Comparison of ENCODE assay signal across 37 cellular contexts in genomic region chr7:13090959-13091358, GRCh38.
DNase-seq lines count a peak whose midpoint lies in the region; ATAC-seq, FAIRE-seq and TF ChIP-seq lines count a peak whose summit lies in the region.
"Had no signal": no experiment of that assay in that cellular context is flagged by ENCODE, and none has a peak within 500 bp of the region (broad histone marks: within the 10 kb centered on the region; RNA-seq: fewer than 3 reads in every experiment).

No MANE protein-coding gene starts in this region.

- H3K27ac ChIP-seq in liver (ENCODE audit: low read depth in 1 of 2, low read length in 2 of 2) (no peak overlapping the region), HepG2 (ENCODE audit: extremely low read length, insufficient read depth, low read length) (no peak overlapping the region), right lobe of liver (no peak overlapping the region), neuronal stem cell (replicated peaks; ENCODE audit: low read length) (no peak overlapping the region)
- H3K27ac ChIP-seq: 22Rv1; A549; BLaER1; BLaER1 treated with 17β-estradiol and CSF1 and Interleukin-3, amounts not matched to agents 10 nM and 100 nM; C4-2B had no signal

- H2AK5ac ChIP-seq in neuronal stem cell (ENCODE audit: low read depth, low read length) = no peak overlapping the region

- ATAC-seq in HepG2 (no peak), left lobe of liver (peak; percentile 67), right lobe of liver (peak; percentile 72 to 89 (median 83))
- ATAC-seq in activated CD8-positive, alpha-beta T cell treated with anti-CD3 and anti-CD28 coated beads, Interleukin-2, amount 10 ng/mL, durations not matched to agents 7 days and 5 days = no peak
- ATAC-seq: A549; CD8-positive, alpha-beta T cell had no signal

- H3K36me3 ChIP-seq in liver (ENCODE audit: control insufficient read depth in 4 of 4, insufficient read depth in 3 of 4, low read depth in 1 of 4, low read length in 3 of 4) = no peaks in the 10 kb centered on the region
- no peaks in the 10 kb centered on the region for H3K36me3 ChIP-seq in HepG2 (replicated peaks in 1 of 2; ENCODE audit: control insufficient read depth in 1 of 2, insufficient read depth in 2 of 2, low read length in 2 of 2)
- no peaks in the 10 kb centered on the region for H3K36me3 ChIP-seq in right lobe of liver
- no peaks in the 10 kb centered on the region for H3K36me3 ChIP-seq in neuronal stem cell (replicated peaks in 1 of 2; ENCODE audit: control insufficient read depth in 2 of 2, insufficient read depth in 2 of 2, low read length in 2 of 2)
- H3K36me3 ChIP-seq: BE2C; BLaER1; BLaER1 treated with 17β-estradiol and CSF1 and Interleukin-3, amounts not matched to agents 10 nM and 100 nM had no signal

- no peaks in the 10 kb centered on the region for H3K79me2 ChIP-seq in HepG2 (ENCODE audit: insufficient read depth, low read length)

- H3K9me3 Mint-ChIP-seq in activated CD8-positive, alpha-beta T cell treated with anti-CD3 and anti-CD28 coated beads, Interleukin-2, amount 10 ng/mL, durations not matched to agents 7 days and 5 days (ENCODE audit: insufficient read depth) = no peaks in the 10 kb centered on the region
- H3K9me3 Mint-ChIP-seq: CD4-positive, alpha-beta T cell; CD8-positive, alpha-beta T cell had no signal

- H2AFZ ChIP-seq in HepG2 (ENCODE audit: low read length) (no peak overlapping the region), neuronal stem cell (ENCODE audit: low read length) (no peak overlapping the region)

- no peak for TF ChIP-seq EP300 in HepG2 (IDR thresholded peaks at IDR 0.05; ENCODE audit: low read depth in 2 of 2, low read length in 2 of 2)
- TF ChIP-seq EP300 in HepG2 (CRISPR knock-in tag; IDR thresholded peaks at IDR 0.05; ENCODE audit: borderline replicate concordance) = no peak

- H3K9ac ChIP-seq in liver (ENCODE audit: low read depth in 1 of 2, low read length in 2 of 2) (no peak overlapping the region), HepG2 (ENCODE audit: insufficient read depth, low read depth, low read length) (no peak overlapping the region), neuronal stem cell (ENCODE audit: low read depth, low read length, poor library complexity) (no peak overlapping the region)
- H3K9ac ChIP-seq: BLaER1; BLaER1 treated with 17β-estradiol and CSF1 and Interleukin-3, amounts not matched to agents 10 nM and 100 nM had no signal

- no peak overlapping the region for H3K18ac ChIP-seq in neuronal stem cell (ENCODE audit: low read length)

- TF ChIP-seq POLR2A in HepG2 (IDR thresholded peaks at IDR 0.05; ENCODE audit: insufficient read depth in 1 of 2, low read depth in 2 of 2, low read length in 2 of 2) (no peak), right lobe of liver (IDR thresholded peaks at IDR 0.05) (no peak)

- no peaks in the 10 kb centered on the region for H4K20me1 ChIP-seq in HepG2 (ENCODE audit: insufficient read depth, low read length)
- H4K20me1 ChIP-seq: BLaER1; BLaER1 treated with 17β-estradiol and CSF1 and Interleukin-3, amounts not matched to agents 10 nM and 100 nM had no signal

- no peak overlapping the region for H4K91ac ChIP-seq in neuronal stem cell (ENCODE audit: low read depth, low read length, poor library complexity)

- intact Hi-C loops in HepG2 (cut with micrococcal nuclease; ENCODE audit: unreplicated experiment) = no loop called here
- intact Hi-C loops in right lobe of liver (cut with DNase I) = no loop called here

- H4K8ac ChIP-seq in neuronal stem cell (ENCODE audit: low read depth, low read length) = no peak overlapping the region

- H3K4me3 ChIP-seq in liver (ENCODE audit: low read depth in 1 of 3, low read length in 3 of 3) (no peak overlapping the region), HepG2 (replicated peaks in 1 of 3; ENCODE audit: insufficient read depth in 1 of 3, low read depth in 2 of 3, low read length in 3 of 3) (no peak overlapping the region), right lobe of liver (no peak overlapping the region), neuronal stem cell (ENCODE audit: low read length in 2 of 2) (no peak overlapping the region)
- H3K4me3 ChIP-seq: A549; BLaER1; BLaER1 treated with 17β-estradiol and CSF1 and Interleukin-3, amounts not matched to agents 10 nM and 100 nM had no signal

- DNase-seq in HepG2 (ENCODE audit: low spot score) = no peak
- DNase-seq in left lobe of liver (ENCODE audit: low spot score) = no peak
- no peak for DNase-seq in right lobe of liver
- peak; percentile 15 for DNase-seq in mucosa of gallbladder (ENCODE audit: low spot score)
- DNase-seq in neuronal stem cell (ENCODE audit: low spot score) = no peak
- no peak for DNase-seq in LoVo (ENCODE audit: low spot score)
- no peak for DNase-seq in activated CD8-positive, alpha-beta T cell treated with anti-CD3 and anti-CD28 coated beads, Interleukin-2, amount 10 ng/mL, durations not matched to agents 7 days and 5 days
- DNase-seq: 8988T; ACHN; AML-193; BE2C; C1 segment of cervical spinal cord; Caco-2; Calu3; CD4-positive, alpha-beta memory T cell; CD4-positive, alpha-beta T cell; CD4-positive, CD25-positive, alpha-beta regulatory T cell; CD8-positive, alpha-beta memory T cell; CD8-positive, alpha-beta T cell; COR-L47; DMS 273 treated with DMSO at 0.1 percent for 48 hours; DMS153; DMS53; DMS79; DMS79 treated with DMSO at 0.1 percent for 48 hours; DND-41; EL had no signal

- TF ChIP-seq RAD21 in liver (IDR thresholded peaks at IDR 0.05) (peak; percentile 18 to 27), HepG2 (CRISPR knock-in tag; IDR thresholded peaks at IDR 0.05) (no peak)

- TF ChIP-seq CTCF in liver (IDR thresholded peaks at IDR 0.05; ENCODE audit: low read depth, low read length, missing input control) (no peak), HepG2 (CRISPR knock-in tag; IDR thresholded peaks at IDR 0.05) (no peak), right lobe of liver (IDR thresholded peaks at IDR 0.05) (no peak)

- H3K4me1 ChIP-seq in liver (ENCODE audit: control insufficient read depth in 4 of 4, insufficient read depth in 4 of 4, low read length in 3 of 4) = peaks cover 0 to 24% (median 20%) of the 10 kb centered on the region in 4 donors
- H3K4me1 ChIP-seq in HepG2 (ENCODE audit: insufficient read depth, low read length) = no peaks in the 10 kb centered on the region
- peaks cover 0 to 24% (median 7%) of the 10 kb centered on the region in 4 donors for H3K4me1 ChIP-seq in right lobe of liver
- peaks cover 0 to 2% of the 10 kb centered on the region in 2 donors for H3K4me1 ChIP-seq in neuronal stem cell (ENCODE audit: control insufficient read depth in 2 of 2, insufficient read depth in 1 of 2, low read depth in 1 of 2, low read length in 2 of 2)
- H3K4me1 ChIP-seq: A549; BE2C; BLaER1; BLaER1 treated with 17β-estradiol and CSF1 and Interleukin-3, amounts not matched to agents 10 nM and 100 nM had no signal

- no TSS peak for BruUV-seq in HepG2 (replicated peaks; lab: Mats Ljungman, UMichigan)

- FAIRE-seq in HepG2 (lab: Jason Lieb, UNC) = no peak
- FAIRE-seq: A204.1, A549, D721Med had no signal

- H3K14ac ChIP-seq in neuronal stem cell (ENCODE audit: low read length) = no peak overlapping the region

- no peaks in the 10 kb centered on the region for H3K79me1 ChIP-seq in neuronal stem cell (ENCODE audit: low read depth, low read length)

- WGBS in liver = 34% methylated on average over 1 of the region's 1 CpG
- 27% methylated on average over 1 of the region's 1 CpG for WGBS in HepG2 (ENCODE audit: low lambda C conversion rate)
- WGBS in right lobe of liver (ENCODE audit: insufficient coverage, low coverage, low lambda C conversion rate, missing lambda C conversion rate) = 55% methylated on average over 1 of the region's 1 CpG
- no CpG with 5 or more reads among the region's 1 CpG for WGBS in neuronal stem cell (ENCODE audit: extremely low coverage in 2 of 2, insufficient read length in 2 of 2, insufficient replicate concordance in 1 of 2), 2 donors

- H2BK5ac ChIP-seq in neuronal stem cell (ENCODE audit: low read length) = no peak overlapping the region

- H3K27me3 ChIP-seq in liver (ENCODE audit: control insufficient read depth in 4 of 4, insufficient read depth in 4 of 4, low read length in 3 of 4) = no peaks in the 10 kb centered on the region
- H3K27me3 ChIP-seq in HepG2 (ENCODE audit: control insufficient read depth in 1 of 2, insufficient read depth in 2 of 2, low read length in 2 of 2) = no peaks in the 10 kb centered on the region
- no peaks in the 10 kb centered on the region for H3K27me3 ChIP-seq in right lobe of liver
- H3K27me3 ChIP-seq in neuronal stem cell (ENCODE audit: control insufficient read depth in 3 of 3, insufficient read depth in 3 of 3, low read depth in 1 of 3, low read length in 3 of 3) = no peaks in the 10 kb centered on the region
- H3K27me3 ChIP-seq: BE2C; BLaER1; BLaER1 treated with 17β-estradiol and CSF1 and Interleukin-3, amounts not matched to agents 10 nM and 100 nM had no signal

- in situ Hi-C loops in HepG2 (cut with HindIII; ENCODE audit: extremely low pct_ligation_motif_present, low pct_unique_long_range_greater_than_20kb) = no loop called here

- no peak overlapping the region for H2BK12ac ChIP-seq in neuronal stem cell (ENCODE audit: low read length)

- H3K4me3 Mint-ChIP-seq in activated CD8-positive, alpha-beta T cell treated with anti-CD3 and anti-CD28 coated beads, Interleukin-2, amount 10 ng/mL, durations not matched to agents 7 days and 5 days = no peak overlapping the region
- H3K4me3 Mint-ChIP-seq: B cell; CD14-positive monocyte; CD4-positive, alpha-beta memory T cell; CD4-positive, alpha-beta T cell; CD4-positive, CD25-positive, alpha-beta regulatory T cell; CD8-positive, alpha-beta memory T cell; CD8-positive, alpha-beta T cell had no signal

- POLR2A ChIA-PET in HepG2 (lab: Yijun Ruan, JAX) = no interaction called here
- POLR2A ChIA-PET in activated CD8-positive, alpha-beta T cell treated with anti-CD3 and anti-CD28 coated beads, Interleukin-2, amount 10 ng/mL, durations not matched to agents 7 days and 5 days (lab: Charles Lee) = no interaction called here

- H3K36me3 Mint-ChIP-seq in activated CD8-positive, alpha-beta T cell treated with anti-CD3 and anti-CD28 coated beads, Interleukin-2, amount 10 ng/mL, durations not matched to agents 7 days and 5 days (ENCODE audit: low read depth) = no peaks in the 10 kb centered on the region
- H3K36me3 Mint-ChIP-seq: CD14-positive monocyte; CD4-positive, alpha-beta memory T cell; CD4-positive, CD25-positive, alpha-beta regulatory T cell; CD8-positive, alpha-beta memory T cell; CD8-positive, alpha-beta T cell had no signal

- no peaks in the 10 kb centered on the region for H3K4me1 Mint-ChIP-seq in activated CD8-positive, alpha-beta T cell treated with anti-CD3 and anti-CD28 coated beads, Interleukin-2, amount 10 ng/mL, durations not matched to agents 7 days and 5 days (ENCODE audit: low read depth)
- H3K4me1 Mint-ChIP-seq: CD4-positive, alpha-beta memory T cell; CD4-positive, CD25-positive, alpha-beta regulatory T cell; CD8-positive, alpha-beta memory T cell had no signal

- H2BK15ac ChIP-seq in neuronal stem cell (ENCODE audit: low read length) = no peak overlapping the region

- H3K9me3 ChIP-seq in liver (ENCODE audit: control insufficient read depth in 4 of 4, low read length in 3 of 4) (peaks cover 0 to 2% (median 0%) of the 10 kb centered on the region in 4 donors), HepG2 (ENCODE audit: low read length) (no peaks in the 10 kb centered on the region), right lobe of liver (no peaks in the 10 kb centered on the region), neuronal stem cell (replicated peaks in 1 of 2; ENCODE audit: control insufficient read depth in 2 of 2, insufficient read depth in 1 of 2, low read depth in 1 of 2, low read length in 2 of 2) (no peaks in the 10 kb centered on the region)
- H3K9me3 ChIP-seq: A549; BE2C; BLaER1; BLaER1 treated with 17β-estradiol and CSF1 and Interleukin-3, amounts not matched to agents 10 nM and 100 nM; Caco-2 had no signal

- CTCF ChIA-PET in HepG2 (lab: Yijun Ruan, JAX; ENCODE audit: low intra/inter-chr PET ratio, low total read pairs) = no interaction called here
- CTCF ChIA-PET in activated CD8-positive, alpha-beta T cell treated with anti-CD3 and anti-CD28 coated beads, Interleukin-2, amount 10 ng/mL, durations not matched to agents 7 days and 5 days (lab: Charles Lee) = interaction anchor here (0.6 kb wide), 1 partner anchor 956 kb away, joined by 3 read pairs; no protein-coding TSS in a partner anchor

- H3K4me2 ChIP-seq in HepG2 (ENCODE audit: low read depth, low read length) = no peak overlapping the region
- H3K4me2 ChIP-seq in neuronal stem cell (ENCODE audit: insufficient read depth, low read length, poor library complexity, severe bottlenecking) = no peak overlapping the region
- H3K4me2 ChIP-seq: A549; BLaER1; BLaER1 treated with 17β-estradiol and CSF1 and Interleukin-3, amounts not matched to agents 10 nM and 100 nM had no signal

- H3K27ac Mint-ChIP-seq in activated CD8-positive, alpha-beta T cell treated with anti-CD3 and anti-CD28 coated beads, Interleukin-2, amount 10 ng/mL, durations not matched to agents 7 days and 5 days = no peak overlapping the region
- H3K27ac Mint-ChIP-seq: B cell; CD14-positive monocyte; CD4-positive, alpha-beta memory T cell; CD4-positive, alpha-beta T cell; CD4-positive, CD25-positive, alpha-beta regulatory T cell; CD8-positive, alpha-beta memory T cell; CD8-positive, alpha-beta T cell had no signal

- no peak overlapping the region for H3K23ac ChIP-seq in neuronal stem cell (ENCODE audit: low read depth, low read length, poor library complexity)

- no peaks in the 10 kb centered on the region for H3K27me3 Mint-ChIP-seq in activated CD8-positive, alpha-beta T cell treated with anti-CD3 and anti-CD28 coated beads, Interleukin-2, amount 10 ng/mL, durations not matched to agents 7 days and 5 days (ENCODE audit: low read depth)
- H3K27me3 Mint-ChIP-seq: CD4-positive, CD25-positive, alpha-beta regulatory T cell had no signal

- no peak overlapping the region for H2BK120ac ChIP-seq in neuronal stem cell (ENCODE audit: low read depth, low read length)

- H3K4ac ChIP-seq in neuronal stem cell (ENCODE audit: low read length) = no peak overlapping the region

Comparison
In these comparisons a context has a peak if more than half of its experiments do, and no peak if none do; other contexts are left out.
1. ATAC-seq: peak in left lobe of liver (single experiment) and right lobe of liver (4 of 4); none in HepG2 (single experiment) and activated CD8-positive, alpha-beta T cell treated with anti-CD3 and anti-CD28 coated beads, Interleukin-2, amount 10 ng/mL, durations not matched to agents 7 days and 5 days (single experiment).